ENCODE assay signal across 8 cellular contexts in genomic region chr1:143904622-143904979, GRCh38.
DNase-seq lines count a peak whose midpoint lies in the region; ATAC-seq and TF ChIP-seq lines count a peak whose summit lies in the region.
"Not testable (repeated sequence)": the region's sequence is repeated elsewhere in the genome, so short reads cannot be mapped to it uniquely, and the experiment has no call there.

No MANE protein-coding gene starts in this region.

- CTCF ChIA-PET in BJ (lab: Yijun Ruan, JAX); WTC11 (lab: Charles Lee): not testable (repeated sequence)

- not testable (repeated sequence) for TF ChIP-seq CTCF in BJ (IDR thresholded peaks at IDR 0.05; ENCODE audit: insufficient read depth, low read depth, low read length); WTC11 (IDR thresholded peaks at IDR 0.05); brain microvascular endothelial cell (IDR thresholded peaks at IDR 0.05; ENCODE audit: low read depth, low read length, missing control alignments); esophagus squamous epithelium (IDR thresholded peaks at IDR 0.05); osteoblast (IDR thresholded peaks at IDR 0.05; ENCODE audit: extremely low read depth, low read depth, low read length); suprapubic skin (IDR thresholded peaks at IDR 0.05)

- not testable (repeated sequence) for H3K4me1 Mint-ChIP-seq in WTC11

- peak overlapping the region; percentile 43 for H3K4me2 ChIP-seq in osteoblast (ENCODE audit: insufficient read depth, low read length)

- H3K27me3 ChIP-seq in BJ (ENCODE audit: control insufficient read depth, insufficient read depth, low read length); brain microvascular endothelial cell (replicated peaks); esophagus squamous epithelium; osteoblast (ENCODE audit: insufficient read depth, low read length); suprapubic skin: not testable (repeated sequence)

- H3K4me3 ChIP-seq in BJ (ENCODE audit: low read depth, low read length): peak overlapping the region; percentile 47
- H3K4me3 ChIP-seq in brain microvascular endothelial cell (ENCODE audit: low read depth, low read length): peak overlapping the region; percentile 55
- peak overlapping the region; percentile 33 to 68 (median 42) for H3K4me3 ChIP-seq in esophagus squamous epithelium
- peak overlapping the region; percentile 32; the same call in 1 of the 2 replicates for H3K4me3 ChIP-seq in iPS-18c (ENCODE audit: insufficient read depth, low read depth, low read length)
- H3K4me3 ChIP-seq in osteoblast (ENCODE audit: insufficient read depth, low read length): peak overlapping the region; percentile 61
- H3K4me3 ChIP-seq in suprapubic skin: peak overlapping the region; percentile 40

- H3K9me3 Mint-ChIP-seq in WTC11: not testable (repeated sequence)

- in situ Hi-C loops in brain microvascular endothelial cell (cut with HindIII; ENCODE audit: low pct_ligation_motif_present, low sequenced_read_pairs): not testable (repeated sequence)

- not testable (repeated sequence) for H3K36me3 Mint-ChIP-seq in WTC11

- POLR2A ChIA-PET in BJ (lab: Charles Lee); WTC11 (lab: Charles Lee): not testable (repeated sequence)

- not testable (repeated sequence) for H3K36me3 ChIP-seq in BJ (ENCODE audit: control insufficient read depth, insufficient read depth, low read length); brain microvascular endothelial cell (replicated peaks); esophagus squamous epithelium; osteoblast (ENCODE audit: insufficient read depth, low read length); suprapubic skin

- H3K27ac Mint-ChIP-seq in WTC11: peak overlapping the region; percentile 76; the same call in 1 of the 2 replicates

- not testable (repeated sequence) for H3K27ac ChIP-seq in brain microvascular endothelial cell; osteoblast (ENCODE audit: low read depth, low read length); suprapubic skin
- peak overlapping the region; percentile 39 to 83 (median 46) for H3K27ac ChIP-seq in esophagus squamous epithelium

- intact Hi-C loops in esophagus squamous epithelium (cut with DNase I): not testable (repeated sequence)

- not testable (repeated sequence) for H3K9me3 ChIP-seq in esophagus squamous epithelium; iPS-18c (ENCODE audit: control insufficient read depth, insufficient read depth, low read length); osteoblast (ENCODE audit: low read depth, low read length); suprapubic skin

- H3K4me1 ChIP-seq in esophagus squamous epithelium; osteoblast (ENCODE audit: insufficient read depth, low read length); suprapubic skin: not testable (repeated sequence)

- 4 to 11% methylated on average over 7 to 10 of the region's 12 CpGs for WGBS in esophagus squamous epithelium, 2 donors
- 15% methylated on average over 4 of the region's 12 CpGs for WGBS in suprapubic skin

- TF ChIP-seq POLR2A in esophagus squamous epithelium (IDR thresholded peaks at IDR 0.05); suprapubic skin (IDR thresholded peaks at IDR 0.05): not testable (repeated sequence)

- not testable (repeated sequence) for H2AFZ ChIP-seq in osteoblast (ENCODE audit: low read length)

- peak; percentile 55 for ATAC-seq in HG02981 (IDR thresholded peaks at IDR 0.05; ENCODE audit: unreplicated experiment)
- ATAC-seq in WTC11: peak; percentile 87

- not testable (repeated sequence) for H3K27me3 Mint-ChIP-seq in WTC11 (ENCODE audit: low read depth)

- not testable (repeated sequence) for H3K79me2 ChIP-seq in osteoblast (ENCODE audit: insufficient read depth, low read length)

- not testable (repeated sequence) for DNase-seq in BJ (ENCODE audit: low read depth); WTC11 (ENCODE audit: low spot score); brain microvascular endothelial cell; esophagus squamous epithelium (lab: John Stamatoyannopoulos, UW); osteoblast (ENCODE audit: insufficient read length, low spot score, missing footprints); suprapubic skin (ENCODE audit: low spot score in 2 of 2)

- TF ChIP-seq EP300 in suprapubic skin (IDR thresholded peaks at IDR 0.05): not testable (repeated sequence)

- not testable (repeated sequence) for H4K20me1 ChIP-seq in osteoblast (ENCODE audit: insufficient read depth, low read length)

- H3K4me3 Mint-ChIP-seq in WTC11: peak overlapping the region; percentile 77
